In the genomic region with DNA sequence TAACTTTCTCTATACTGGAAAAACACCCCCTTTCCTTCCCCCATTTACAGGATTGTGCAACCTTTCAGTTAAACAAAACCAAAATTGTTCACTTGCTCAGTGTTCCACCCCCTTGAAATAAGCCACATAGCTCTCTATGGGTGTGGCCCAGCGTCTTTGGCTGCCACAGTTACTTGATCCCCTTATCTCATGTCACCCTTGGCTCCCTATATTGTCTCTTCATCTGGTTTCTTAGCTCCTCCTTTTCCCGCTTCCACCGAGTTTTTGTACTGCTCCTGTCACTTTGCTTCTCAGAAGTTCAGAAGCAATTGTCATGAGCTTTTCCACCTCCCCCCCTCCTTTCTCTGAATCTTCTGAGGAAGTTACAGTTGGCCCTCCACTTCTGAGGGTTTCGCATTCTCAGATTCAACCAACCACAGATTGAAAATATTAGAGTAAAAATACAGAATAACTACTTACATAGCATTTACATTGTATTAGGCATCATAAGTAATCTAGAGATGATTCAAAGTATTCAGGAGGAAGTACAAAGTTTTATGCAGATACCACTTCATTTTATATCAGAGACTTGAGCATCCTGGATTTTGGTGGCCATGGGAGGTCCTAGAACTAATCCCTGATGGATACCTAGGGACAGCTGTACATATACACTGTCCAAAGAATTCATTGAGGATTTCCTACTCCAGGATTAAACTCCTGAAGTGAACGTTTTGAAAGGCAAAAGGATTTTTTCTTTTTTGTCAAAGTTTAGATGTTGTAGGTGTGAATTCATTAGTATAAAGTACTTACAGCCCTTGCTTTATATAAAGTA, we compare ENCODE assay signal across 8 cellular contexts.
DNase-seq lines count a peak whose midpoint lies in the region; ATAC-seq and TF ChIP-seq lines count a peak whose summit lies in the region.

No MANE protein-coding gene starts in this region.

- peak overlapping the region; percentile 81 to 99 (median 83) for H3K27ac Mint-ChIP-seq in CD4-positive, CD25-positive, alpha-beta regulatory T cell
- H3K27ac Mint-ChIP-seq in activated B cell treated with CpG ODN at 0.5 μM for 24 hours: peak overlapping the region; percentile 97

- peaks cover 3% of the 10 kb centered on the region for H3K36me3 Mint-ChIP-seq in CD4-positive, CD25-positive, alpha-beta regulatory T cell
- no peaks in the 10 kb centered on the region for H3K36me3 Mint-ChIP-seq in activated B cell treated with CpG ODN at 0.5 μM for 24 hours (ENCODE audit: low read depth)

- no peaks in the 10 kb centered on the region for H3K36me3 ChIP-seq in CD4-positive, CD25-positive, alpha-beta regulatory T cell (ENCODE audit: control insufficient read depth, insufficient read depth, low read length)
- H3K36me3 ChIP-seq in subcutaneous abdominal adipose tissue (ENCODE audit: control insufficient read depth in 5 of 5, insufficient read depth in 5 of 5, low read length in 5 of 5): no peaks in the 10 kb centered on the region

- H3K27ac ChIP-seq in CD4-positive, CD25-positive, alpha-beta regulatory T cell (ENCODE audit: insufficient read depth, low read length, poor library complexity, severe bottlenecking): peak overlapping the region; percentile 79
- H3K27ac ChIP-seq in subcutaneous abdominal adipose tissue (ENCODE audit: low read depth, low read length): peak overlapping the region; percentile 61

- no peak for TF ChIP-seq CTCF in activated B cell treated with CpG ODN at 0.5 μM for 24 hours (IDR thresholded peaks at IDR 0.05)

- peak in 2 of 3 donors; percentile 33 to 90 for DNase-seq in CD4-positive, CD25-positive, alpha-beta regulatory T cell
- DNase-seq in activated B cell treated with CpG ODN at 0.5 μM for 24 hours (no peak), left ventricle myocardium superior (peak; percentile 48), putamen (ENCODE audit: low spot score) (no peak), DMS79 (lab: John Stamatoyannopoulos, UW) (no peak)

- no peaks in the 10 kb centered on the region for H3K9me3 Mint-ChIP-seq in CD4-positive, CD25-positive, alpha-beta regulatory T cell
- H3K9me3 Mint-ChIP-seq in activated B cell treated with CpG ODN at 0.5 μM for 24 hours: no peaks in the 10 kb centered on the region

- no peak overlapping the region for H3K9ac ChIP-seq in subcutaneous abdominal adipose tissue (ENCODE audit: low read length in 5 of 5)

- peaks cover 42 to 91% (median 69%) of the 10 kb centered on the region in 4 donors for H3K4me1 Mint-ChIP-seq in CD4-positive, CD25-positive, alpha-beta regulatory T cell
- H3K4me1 Mint-ChIP-seq in activated B cell treated with CpG ODN at 0.5 μM for 24 hours: peaks cover 81% of the 10 kb centered on the region

- ATAC-seq in CD4-positive, CD25-positive, alpha-beta regulatory T cell (ENCODE audit: low read depth in 2 of 2): peak; percentile 64 to 81
- ATAC-seq in GM19395 (IDR thresholded peaks at IDR 0.05; ENCODE audit: unreplicated experiment): peak; percentile 70
- peak; percentile 55 for ATAC-seq in HG03354 (IDR thresholded peaks at IDR 0.05; ENCODE audit: poor library complexity, severe bottlenecking, unreplicated experiment)
- peak; percentile 62 for ATAC-seq in activated B cell treated with CpG ODN at 0.5 μM for 24 hours (ENCODE audit: low read depth)
- peak; percentile 87 for ATAC-seq in left ventricle myocardium superior

- no peaks in the 10 kb centered on the region for H3K9me3 ChIP-seq in CD4-positive, CD25-positive, alpha-beta regulatory T cell (ENCODE audit: control insufficient read depth in 2 of 2, low read length in 2 of 2)
- no peaks in the 10 kb centered on the region for H3K9me3 ChIP-seq in subcutaneous abdominal adipose tissue (ENCODE audit: control insufficient read depth in 5 of 5, low read length in 5 of 5)

- H3K4me1 ChIP-seq in CD4-positive, CD25-positive, alpha-beta regulatory T cell (ENCODE audit: control insufficient read depth, insufficient read depth, low read length, poor library complexity, severe bottlenecking): peaks cover 80% of the 10 kb centered on the region
- H3K4me1 ChIP-seq in subcutaneous abdominal adipose tissue (ENCODE audit: control insufficient read depth in 5 of 5, insufficient read depth in 5 of 5, low read length in 5 of 5): peaks cover 0 to 28% (median 11%) of the 10 kb centered on the region in 5 donors

- intact Hi-C loops in activated B cell treated with CpG ODN at 0.5 μM for 24 hours (cut with micrococcal nuclease) (loop anchor here (2.0 kb wide), 2 partner anchors 13 to 15 kb away; no protein-coding TSS in a partner anchor), left ventricle myocardium superior (cut with micrococcal nuclease) (no loop called here)

- CTCF ChIA-PET in activated B cell treated with CpG ODN at 0.5 μM for 24 hours (lab: Charles Lee): interaction anchor here (1.1 kb wide), 1 partner anchor 9 kb away, joined by 4 read pairs; no protein-coding TSS in a partner anchor

- no peaks in the 10 kb centered on the region for H3K27me3 ChIP-seq in CD4-positive, CD25-positive, alpha-beta regulatory T cell (ENCODE audit: control insufficient read depth, insufficient read depth, low read length)
- no peaks in the 10 kb centered on the region for H3K27me3 ChIP-seq in subcutaneous abdominal adipose tissue (ENCODE audit: control insufficient read depth in 5 of 5, insufficient read depth in 4 of 5, low read length in 5 of 5)

- no peaks in the 10 kb centered on the region for H3K27me3 Mint-ChIP-seq in CD4-positive, CD25-positive, alpha-beta regulatory T cell
- no peaks in the 10 kb centered on the region for H3K27me3 Mint-ChIP-seq in activated B cell treated with CpG ODN at 0.5 μM for 24 hours

- peak overlapping the region; percentile 29 to 83 (median 73) for H3K4me3 Mint-ChIP-seq in CD4-positive, CD25-positive, alpha-beta regulatory T cell
- peak overlapping the region; percentile 76 for H3K4me3 Mint-ChIP-seq in activated B cell treated with CpG ODN at 0.5 μM for 24 hours

- POLR2A ChIA-PET in activated B cell treated with CpG ODN at 0.5 μM for 24 hours (lab: Charles Lee): interaction anchor here (0.6 to 6.4 kb wide), 8 partner anchors 9 to 143 kb away, joined by 4 to 51 read pairs (median 7); a partner anchor contains a TSS

- peak overlapping the region; percentile 83 for H3K4me3 ChIP-seq in CD4-positive, CD25-positive, alpha-beta regulatory T cell (ENCODE audit: low read depth, low read length)
- H3K4me3 ChIP-seq in subcutaneous abdominal adipose tissue (ENCODE audit: low read depth in 1 of 5, low read length in 5 of 5): peak overlapping the region in 1 of 5 donors; percentile 11

Comparison
In these comparisons a context has a peak if more than half of its experiments do, and no peak if none do; other contexts are left out.
1. DNase-seq: peak in CD4-positive, CD25-positive, alpha-beta regulatory T cell (2 of 3) and left ventricle myocardium superior (single experiment); none in activated B cell treated with CpG ODN at 0.5 μM for 24 hours (single experiment), putamen (single experiment) and DMS79 (single experiment).
2. Peak in every context shown above with its lines, with median percentiles within 50 percentile points of each other: ATAC-seq.